20 cellular contexts compared by ENCODE assay signal in the genomic region with DNA sequence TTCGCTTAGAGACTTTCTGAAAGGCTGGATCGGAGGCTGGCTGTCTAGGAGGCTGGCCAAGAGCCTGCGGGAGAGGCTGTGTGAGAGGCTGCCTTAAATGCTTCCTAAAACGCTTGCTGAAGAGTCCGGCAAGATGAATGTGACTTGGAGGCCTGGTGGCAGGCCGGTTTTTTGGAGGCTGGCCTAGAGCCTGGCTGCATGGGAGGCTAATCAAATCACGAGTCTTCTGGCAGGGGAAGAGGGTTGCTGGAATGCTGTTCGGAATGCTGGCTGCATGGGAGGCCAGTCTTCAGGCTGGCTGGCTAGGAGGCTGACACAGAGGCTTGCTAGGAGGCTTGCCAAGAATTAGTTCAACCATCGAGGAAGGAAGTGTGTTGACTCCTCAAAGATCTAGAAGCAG.
A peak's percentile ranks its signal among the peaks of the same experiment; 100 is the strongest.
DNase-seq lines count a peak whose midpoint lies in the region; ATAC-seq and TF ChIP-seq lines count a peak whose summit lies in the region.
"Had no signal": no experiment of that assay in that cellular context is flagged by ENCODE, and none has a peak within 500 bp of the region (broad histone marks: within the 10 kb centered on the region; RNA-seq: fewer than 3 reads in every experiment).

No MANE protein-coding gene starts in this region.

- no peak for ATAC-seq in HG03045 (IDR thresholded peaks at IDR 0.05; ENCODE audit: unreplicated experiment)
- ATAC-seq: activated CD8-positive, alpha-beta T cell treated with anti-CD3 and anti-CD28 coated beads, Interleukin-2, amount 10 ng/mL, durations not matched to agents 7 days and 5 days; activated T-helper 17 cell treated with anti-CD3 and anti-CD28 coated beads, Interleukin-2, amount 50 U/mL, for 72 hours; CD8-positive, alpha-beta T cell; natural killer cell treated with Interleukin-12 subunit alpha and Interleukin-12 subunit beta and Interleukin-15 and Interleukin-18, amount 100 ng/mL, for 72 hours had no signal

- no peak overlapping the region for H4K8ac ChIP-seq in neuronal stem cell (ENCODE audit: low read depth, low read length)

- DNase-seq in AG09309 (ENCODE audit: low read depth) = peak; percentile 8
- peak; percentile 3 for DNase-seq in NT2/D1 (ENCODE audit: low read depth, low spot score)
- peak; percentile 84 for DNase-seq in fibroblast of the aortic adventitia (ENCODE audit: low read depth)
- no peak for DNase-seq in neuronal stem cell (ENCODE audit: low spot score)
- DNase-seq in stimulated activated CD8-positive, alpha-beta memory T cell treated with anti-CD3 and anti-CD28 coated beads, Interleukin-4, amount 100 ng/mL, for 48 hours = no peak
- no peak for DNase-seq in RWPE1 (ENCODE audit: low spot score)
- no peak for DNase-seq in activated effector memory CD4-positive, alpha-beta T cell treated with Interleukin-2 at 50 U/mL for 16 hours
- DNase-seq: activated CD8-positive, alpha-beta T cell treated with anti-CD3 and anti-CD28 coated beads, Interleukin-2, amount 10 ng/mL, durations not matched to agents 7 days and 5 days; amniotic stem cell; CD8-positive, alpha-beta T cell; dermis blood vessel endothelial cell; DND-41; NCI-H1930; NCI-H524 treated with DMSO at 0.1 percent for 48 hours; stimulated activated CD4-positive, alpha-beta T cell treated with anti-CD3 and anti-CD28 coated beads, Interleukin-4, amount 100 ng/mL, for 24 hours; transverse colon had no signal

- H3K27ac ChIP-seq in neuronal stem cell (replicated peaks; ENCODE audit: low read length) = no peak overlapping the region
- H3K27ac ChIP-seq in RWPE1 = no peak overlapping the region
- H3K27ac ChIP-seq: transverse colon, VCaP had no signal

- TF ChIP-seq CTCF in AG09309 (IDR thresholded peaks at IDR 0.05; ENCODE audit: control insufficient read depth, insufficient read depth, low read depth, low read length, missing control alignments) (no peak), fibroblast of the aortic adventitia (IDR thresholded peaks at IDR 0.05; ENCODE audit: insufficient read depth, low read length) (no peak), RWPE1 (conservative IDR thresholded peaks at IDR 0.05; ENCODE audit: low read depth) (no peak)

- no peak overlapping the region for H3K23ac ChIP-seq in neuronal stem cell (ENCODE audit: low read depth, low read length, poor library complexity)

- H2AK5ac ChIP-seq in neuronal stem cell (ENCODE audit: low read depth, low read length) = peak overlapping the region; percentile 84

- H3K36me3 ChIP-seq in NT2/D1 (ENCODE audit: insufficient read depth, insufficient read length, low read length) (no peaks in the 10 kb centered on the region), neuronal stem cell (replicated peaks in 1 of 2; ENCODE audit: control insufficient read depth in 2 of 2, insufficient read depth in 2 of 2, low read length in 2 of 2) (no peaks in the 10 kb centered on the region)
- H3K36me3 ChIP-seq: transverse colon had no signal

- H3K9ac ChIP-seq in NT2/D1 (ENCODE audit: insufficient read length, low read depth) (no peak overlapping the region), neuronal stem cell (ENCODE audit: low read depth, low read length, poor library complexity) (no peak overlapping the region)

- H2BK120ac ChIP-seq in neuronal stem cell (ENCODE audit: low read depth, low read length) = no peak overlapping the region

- WGBS in neuronal stem cell (ENCODE audit: extremely low coverage in 2 of 2, insufficient read length in 2 of 2, insufficient replicate concordance in 1 of 2), 2 donors = no CpG with 5 or more reads among the region's 9 CpGs

- H3K4me3 ChIP-seq in AG09309 (ENCODE audit: control insufficient read depth, low read depth, low read length) (no peak overlapping the region), NT2/D1 (ENCODE audit: insufficient read length, low read depth) (no peak overlapping the region), fibroblast of the aortic adventitia (ENCODE audit: low read depth, low read length) (no peak overlapping the region), neuronal stem cell (ENCODE audit: low read length in 2 of 2) (no peak overlapping the region)
- H3K4me3 ChIP-seq: transverse colon had no signal

- no peaks in the 10 kb centered on the region for H3K4me1 ChIP-seq in NT2/D1 (ENCODE audit: insufficient read depth, insufficient read length)
- H3K4me1 ChIP-seq in neuronal stem cell (ENCODE audit: control insufficient read depth in 2 of 2, insufficient read depth in 1 of 2, low read depth in 1 of 2, low read length in 2 of 2) = no peaks in the 10 kb centered on the region
- H3K4me1 ChIP-seq: transverse colon had no signal

- no peak overlapping the region for H2BK15ac ChIP-seq in neuronal stem cell (ENCODE audit: low read length)

- no peak overlapping the region for H3K4me2 ChIP-seq in neuronal stem cell (ENCODE audit: insufficient read depth, low read length, poor library complexity, severe bottlenecking)

- H2BK5ac ChIP-seq in neuronal stem cell (ENCODE audit: low read length) = no peak overlapping the region

- no peak overlapping the region for H4K91ac ChIP-seq in neuronal stem cell (ENCODE audit: low read depth, low read length, poor library complexity)

- no peak overlapping the region for H3K4ac ChIP-seq in neuronal stem cell (ENCODE audit: low read length)

- H3K14ac ChIP-seq in neuronal stem cell (ENCODE audit: low read length) = no peak overlapping the region

- CTCF ChIA-PET in RWPE1 (lab: Yijun Ruan, JAX) = no interaction called here

- H3K18ac ChIP-seq in neuronal stem cell (ENCODE audit: low read length) = no peak overlapping the region

- H3K9me3 ChIP-seq in NT2/D1 (ENCODE audit: insufficient read depth, low read length) (no peaks in the 10 kb centered on the region), neuronal stem cell (replicated peaks in 1 of 2; ENCODE audit: control insufficient read depth in 2 of 2, insufficient read depth in 1 of 2, low read depth in 1 of 2, low read length in 2 of 2) (no peaks in the 10 kb centered on the region)
- H3K9me3 ChIP-seq: transverse colon had no signal

- H3K27me3 ChIP-seq in NT2/D1 (ENCODE audit: insufficient read depth, insufficient read length) = no peaks in the 10 kb centered on the region
- no peaks in the 10 kb centered on the region for H3K27me3 ChIP-seq in neuronal stem cell (ENCODE audit: control insufficient read depth in 3 of 3, insufficient read depth in 3 of 3, low read depth in 1 of 3, low read length in 3 of 3)
- H3K27me3 ChIP-seq: transverse colon had no signal

- no peak overlapping the region for H2BK12ac ChIP-seq in neuronal stem cell (ENCODE audit: low read length)

- H3K79me1 ChIP-seq in neuronal stem cell (ENCODE audit: low read depth, low read length) = no peaks in the 10 kb centered on the region

- no peak overlapping the region for H2AFZ ChIP-seq in neuronal stem cell (ENCODE audit: low read length)

- POLR2A ChIA-PET in RWPE1 (lab: Yijun Ruan, JAX; ENCODE audit: low non-redundant PET) = no interaction called here

Comparison
In these comparisons a context has a peak if more than half of its experiments do, and no peak if none do; other contexts are left out.
1. DNase-seq: peak in AG09309 (single experiment), NT2/D1 (single experiment) and fibroblast of the aortic adventitia (single experiment); none in neuronal stem cell (single experiment), stimulated activated CD8-positive, alpha-beta memory T cell treated with anti-CD3 and anti-CD28 coated beads, Interleukin-4, amount 100 ng/mL, for 48 hours (single experiment), RWPE1 (single experiment) and activated effector memory CD4-positive, alpha-beta T cell treated with Interleukin-2 at 50 U/mL for 16 hours (single experiment).